Comparison of ENCODE assay signal across 12 cellular contexts in genomic region chr5:40606077-40606765, GRCh38.
A peak's percentile ranks its signal among the peaks of the same experiment; 100 is the strongest.
DNase-seq lines count a peak whose midpoint lies in the region; ATAC-seq and TF ChIP-seq lines count a peak whose summit lies in the region.
"Had no signal": no experiment of that assay in that cellular context is flagged by ENCODE, and none has a peak within 500 bp of the region (broad histone marks: within the 10 kb centered on the region; RNA-seq: fewer than 3 reads in every experiment).

No MANE protein-coding gene starts in this region.

- CTCF ChIA-PET in CD8-positive, alpha-beta T cell (lab: Charles Lee), result interaction anchor here (0.8 to 1.4 kb wide), 2 partner anchors 8 to 70 kb away, joined by 3 read pairs; no protein-coding TSS in a partner anchor
- CTCF ChIA-PET in T-cell (lab: Charles Lee), result interaction anchor here (0.5 to 0.6 kb wide), 3 partner anchors 36 to 304 kb away, joined by 3 to 4 read pairs (median 3); no protein-coding TSS in a partner anchor

- H3K4me1 ChIP-seq in BLaER1 treated with 17β-estradiol and CSF1 and Interleukin-3, amounts not matched to agents 10 nM and 100 nM, result peaks cover 41 to 82% (median 60%) of the 10 kb centered on the region in 10 experiments
- peaks cover 13% of the 10 kb centered on the region for H3K4me1 ChIP-seq in CD8-positive, alpha-beta T cell (ENCODE audit: insufficient read depth, low read length)

- H3K4me3 ChIP-seq in BLaER1 treated with 17β-estradiol and CSF1 and Interleukin-3, amounts not matched to agents 10 nM and 100 nM, result peak overlapping the region in 9 of 10 experiments; percentile 21 to 60 (median 43); a peak in 16 of 20 replicates
- no peak overlapping the region for H3K4me3 ChIP-seq in CD8-positive, alpha-beta T cell (ENCODE audit: low read depth, low read length)
- H3K4me3 ChIP-seq in coronary artery, result no peak overlapping the region
- H3K4me3 ChIP-seq: skin epidermis had no signal

- H3K9me3 ChIP-seq in BLaER1 treated with 17β-estradiol and CSF1 and Interleukin-3, amounts not matched to agents 10 nM and 100 nM (replicated peaks in 1 of 11), result peaks cover 12 to 38% (median 34%) of the 10 kb centered on the region in 11 experiments; a peak in 20 of 22 replicates
- no peaks in the 10 kb centered on the region for H3K9me3 ChIP-seq in CD8-positive, alpha-beta T cell (ENCODE audit: low read length)

- peak overlapping the region; percentile 72 for H3K27ac Mint-ChIP-seq in CD8-positive, alpha-beta T cell
- H3K27ac Mint-ChIP-seq in T-cell (peak overlapping the region; percentile 71 to 76), memory B cell (peak overlapping the region; percentile 53), endothelial cell (ENCODE audit: unreplicated experiment) (no peak overlapping the region)

- POLR2A ChIA-PET in CD8-positive, alpha-beta T cell (lab: Charles Lee), result interaction anchor here (0.8 to 1.5 kb wide), 3 partner anchors 9 to 74 kb away, joined by 3 to 4 read pairs (median 3); partner anchors contain the start of gene PTGER4
- POLR2A ChIA-PET in T-cell (lab: Charles Lee), result no interaction called here

- H3K4me1 Mint-ChIP-seq in CD8-positive, alpha-beta T cell (ENCODE audit: low read depth), result peaks cover 33% of the 10 kb centered on the region
- H3K4me1 Mint-ChIP-seq in T-cell (peaks cover 31 to 44% (median 41%) of the 10 kb centered on the region in 3 donors), memory B cell (peaks cover 27% of the 10 kb centered on the region), endothelial cell (ENCODE audit: unreplicated experiment) (peaks cover 6% of the 10 kb centered on the region)
- H3K4me1 Mint-ChIP-seq: neural crest cell had no signal

- no peaks in the 10 kb centered on the region for H3K36me3 Mint-ChIP-seq in CD8-positive, alpha-beta T cell
- H3K36me3 Mint-ChIP-seq in T-cell, result no peaks in the 10 kb centered on the region
- peaks cover 2% of the 10 kb centered on the region for H3K36me3 Mint-ChIP-seq in memory B cell
- no peaks in the 10 kb centered on the region for H3K36me3 Mint-ChIP-seq in endothelial cell (ENCODE audit: low read depth, unreplicated experiment)

- peaks cover 2% of the 10 kb centered on the region for H3K9me3 Mint-ChIP-seq in CD8-positive, alpha-beta T cell
- peaks cover 0 to 3% (median 2%) of the 10 kb centered on the region in 3 donors for H3K9me3 Mint-ChIP-seq in T-cell
- peaks cover 3% of the 10 kb centered on the region for H3K9me3 Mint-ChIP-seq in memory B cell
- no peaks in the 10 kb centered on the region for H3K9me3 Mint-ChIP-seq in endothelial cell (ENCODE audit: unreplicated experiment)

- H3K4me3 Mint-ChIP-seq in CD8-positive, alpha-beta T cell, result peak overlapping the region; percentile 63
- H3K4me3 Mint-ChIP-seq in T-cell, result peak overlapping the region; percentile 42 to 60 (median 56)
- peak overlapping the region; percentile 69 for H3K4me3 Mint-ChIP-seq in memory B cell
- H3K4me3 Mint-ChIP-seq in endothelial cell (ENCODE audit: unreplicated experiment), result no peak overlapping the region
- H3K4me3 Mint-ChIP-seq: neural crest cell had no signal

- peak overlapping the region; percentile 75 to 93 (median 84) for H3K9ac ChIP-seq in BLaER1 treated with 17β-estradiol and CSF1 and Interleukin-3, amounts not matched to agents 10 nM and 100 nM

- ATAC-seq in CD8-positive, alpha-beta T cell, result no peak
- ATAC-seq in T-cell (replicated peaks in 1 of 4) (peak in 1 of 4 experiments; percentile 16), memory B cell (ENCODE audit: low read depth) (peak; percentile 47)
- ATAC-seq: esophagus mucosa, HCT116 had no signal

- DNase-seq in CD8-positive, alpha-beta T cell, result no peak
- DNase-seq in T-cell, result no peak
- no peak for DNase-seq in memory B cell (ENCODE audit: low spot score in 2 of 2)
- no peak for DNase-seq in coronary artery (ENCODE audit: low spot score)
- no peak for DNase-seq in GF-D8 (lab: John Stamatoyannopoulos, UW)
- no peak for DNase-seq in SIG-M5 (lab: John Stamatoyannopoulos, UW)
- no peak for DNase-seq in endothelial cell (ENCODE audit: low spot score)

- H3K27me3 ChIP-seq in BLaER1 treated with 17β-estradiol and CSF1 and Interleukin-3, amounts not matched to agents 10 nM and 100 nM, result no peaks in the 10 kb centered on the region
- H3K27me3 ChIP-seq in CD8-positive, alpha-beta T cell (ENCODE audit: insufficient read depth, low read length), result no peaks in the 10 kb centered on the region

- no peaks in the 10 kb centered on the region for H3K27me3 Mint-ChIP-seq in CD8-positive, alpha-beta T cell (ENCODE audit: low read depth)
- no peaks in the 10 kb centered on the region for H3K27me3 Mint-ChIP-seq in T-cell
- H3K27me3 Mint-ChIP-seq in memory B cell, result no peaks in the 10 kb centered on the region
- H3K27me3 Mint-ChIP-seq in endothelial cell (ENCODE audit: unreplicated experiment), result no peaks in the 10 kb centered on the region

- TF ChIP-seq CTCF in CD8-positive, alpha-beta T cell (IDR thresholded peaks at IDR 0.05), result no peak
- TF ChIP-seq CTCF in coronary artery (IDR thresholded peaks at IDR 0.05) (no peak), endothelial cell (IDR thresholded peaks at IDR 0.05; ENCODE audit: unreplicated experiment) (no peak)

- peak overlapping the region; percentile 83 to 99 (median 96) for H3K27ac ChIP-seq in BLaER1 treated with 17β-estradiol and CSF1 and Interleukin-3, amounts not matched to agents 10 nM and 100 nM
- no peak overlapping the region for H3K27ac ChIP-seq in CD8-positive, alpha-beta T cell (ENCODE audit: low read depth, low read length)
- H3K27ac ChIP-seq in coronary artery, result no peak overlapping the region

- H3K4me2 ChIP-seq in BLaER1 treated with 17β-estradiol and CSF1 and Interleukin-3, amounts not matched to agents 10 nM and 100 nM, result peak overlapping the region; percentile 67 to 93 (median 81)

- no peaks in the 10 kb centered on the region for H4K20me1 ChIP-seq in BLaER1 treated with 17β-estradiol and CSF1 and Interleukin-3, amounts not matched to agents 10 nM and 100 nM

- intact Hi-C loops in CD8-positive, alpha-beta T cell (cut with DNase I, micrococcal nuclease), result no loop called here

- H3K36me3 ChIP-seq in BLaER1 treated with 17β-estradiol and CSF1 and Interleukin-3, amounts not matched to agents 10 nM and 100 nM, result peaks cover 0 to 14% (median 0%) of the 10 kb centered on the region in 11 experiments; a peak in 6 of 22 replicates
- H3K36me3 ChIP-seq in CD8-positive, alpha-beta T cell (ENCODE audit: insufficient read depth, low read length), result no peaks in the 10 kb centered on the region

Comparison
In these comparisons a context has a peak if more than half of its experiments do, and no peak if none do; other contexts are left out.
1. H3K27ac ChIP-seq: peak in BLaER1 treated with 17β-estradiol and CSF1 and Interleukin-3, amounts not matched to agents 10 nM and 100 nM (11 of 11); none in CD8-positive, alpha-beta T cell (single experiment) and coronary artery (0 of 2).
2. H3K4me3 ChIP-seq: peak in BLaER1 treated with 17β-estradiol and CSF1 and Interleukin-3, amounts not matched to agents 10 nM and 100 nM (9 of 10); none in CD8-positive, alpha-beta T cell (single experiment) and coronary artery (single experiment).